In the genomic region with DNA sequence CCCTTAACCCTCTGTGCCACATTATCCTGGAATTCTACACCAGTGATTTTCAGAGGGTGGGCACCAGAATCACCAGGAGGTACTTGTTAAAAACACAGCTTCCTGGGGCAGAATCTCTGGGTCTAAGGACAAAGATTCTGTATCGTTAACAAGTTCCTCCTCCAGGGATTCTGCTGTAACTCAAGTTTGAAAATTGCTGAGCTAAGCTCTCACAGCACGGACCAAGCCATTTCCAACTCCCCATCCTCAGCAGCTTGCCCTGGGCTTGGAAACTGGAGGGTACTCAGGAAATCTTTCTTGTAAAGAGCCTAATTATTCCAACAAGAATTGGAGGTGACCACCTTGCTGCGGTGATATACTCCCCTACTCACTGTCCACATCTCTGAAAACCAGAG, we compare ENCODE assay signal across 15 cellular contexts. TPM values are rescaled to one million over a fixed set of nuclear protein-coding genes. Genes with fewer than 3 reads are reported as not detected.
A peak's percentile ranks its signal among the peaks of the same experiment; 100 is the strongest.
DNase-seq lines count a peak whose midpoint lies in the region; ATAC-seq, FAIRE-seq and TF ChIP-seq lines count a peak whose summit lies in the region.
"Had no signal": no experiment of that assay in that cellular context is flagged by ENCODE, and none has a peak within 500 bp of the region (broad histone marks: within the 10 kb centered on the region; RNA-seq: fewer than 3 reads in every experiment).

No MANE protein-coding gene starts in this region.

- no peak overlapping the region for H3K27ac ChIP-seq in HepG2 (ENCODE audit: extremely low read length, insufficient read depth, low read length)
- H3K27ac ChIP-seq in right lobe of liver, result no peak overlapping the region
- no peak overlapping the region for H3K27ac ChIP-seq in K562 (ENCODE audit: extremely low read depth, low read depth, low read length)
- peak overlapping the region; percentile 5 for H3K27ac ChIP-seq in osteoblast (ENCODE audit: low read depth, low read length)
- no peak overlapping the region for H3K27ac ChIP-seq in effector memory CD4-positive, alpha-beta T cell (ENCODE audit: insufficient read depth, low read length, poor library complexity, severe bottlenecking)
- H3K27ac ChIP-seq: 22Rv1, BLaER1 had no signal

- no peak for ATAC-seq in HepG2
- ATAC-seq in right lobe of liver, result no peak
- no peak for ATAC-seq in K562
- no peak for ATAC-seq in left ventricle myocardium superior
- ATAC-seq in GM18505 (IDR thresholded peaks at IDR 0.05; ENCODE audit: unreplicated experiment), result no peak

- intact Hi-C loops in HepG2 (cut with micrococcal nuclease; ENCODE audit: unreplicated experiment) (no loop called here), right lobe of liver (cut with DNase I) (no loop called here), K562 (cut with micrococcal nuclease) (no loop called here), left ventricle myocardium superior (cut with micrococcal nuclease) (no loop called here)

- no TSS peak for BruUV-seq in HepG2 (replicated peaks; lab: Mats Ljungman, UMichigan)
- no TSS peak for BruUV-seq in K562 (replicated peaks; lab: Mats Ljungman, UMichigan)

- H3K27me3 ChIP-seq in HepG2 (ENCODE audit: control insufficient read depth in 1 of 2, insufficient read depth in 2 of 2, low read length in 2 of 2), result no peaks in the 10 kb centered on the region
- no peaks in the 10 kb centered on the region for H3K27me3 ChIP-seq in right lobe of liver
- peaks cover 30 to 68% of the 10 kb centered on the region in 2 experiments; a peak in 4 of 5 replicates for H3K27me3 ChIP-seq in K562 (ENCODE audit: control insufficient read depth in 2 of 2, insufficient read depth in 2 of 2, low read length in 2 of 2)
- H3K27me3 ChIP-seq in osteoblast (ENCODE audit: insufficient read depth, low read length), result no peaks in the 10 kb centered on the region
- H3K27me3 ChIP-seq in effector memory CD4-positive, alpha-beta T cell (replicated peaks; ENCODE audit: control insufficient read depth, insufficient read depth, low read length, poor library complexity, severe bottlenecking), result no peaks in the 10 kb centered on the region
- H3K27me3 ChIP-seq: BLaER1 had no signal

- POLR2A ChIA-PET in HepG2 (lab: Yijun Ruan, JAX), result no interaction called here
- POLR2A ChIA-PET in K562 (lab: Yijun Ruan, JAX), result interaction anchor here (0.6 kb wide), 2 partner anchors 19 to 122 kb away, joined by 3 read pairs; no protein-coding TSS in a partner anchor

- TF ChIP-seq RAD21 in HepG2 (CRISPR knock-in tag; IDR thresholded peaks at IDR 0.05) (no peak), K562 (CRISPR knock-in tag; conservative IDR thresholded peaks at IDR 0.05 in 1 of 2, IDR thresholded peaks at IDR 0.05 in 1 of 2) (no peak)

- H3K9me1 ChIP-seq in K562 (ENCODE audit: control insufficient read depth, insufficient read depth, low read length), result no peaks in the 10 kb centered on the region

- H3K9me3 ChIP-seq in HepG2 (ENCODE audit: low read length), result no peaks in the 10 kb centered on the region
- H3K9me3 ChIP-seq in right lobe of liver, result no peaks in the 10 kb centered on the region
- no peaks in the 10 kb centered on the region for H3K9me3 ChIP-seq in K562 (replicated peaks; ENCODE audit: control insufficient read depth, insufficient read depth, low read depth, low read length)
- H3K9me3 ChIP-seq in osteoblast (ENCODE audit: low read depth, low read length), result no peaks in the 10 kb centered on the region
- no peaks in the 10 kb centered on the region for H3K9me3 ChIP-seq in effector memory CD4-positive, alpha-beta T cell (ENCODE audit: control insufficient read depth, low read length)
- H3K9me3 ChIP-seq: BLaER1, HAP-1 had no signal

- H2AFZ ChIP-seq in HepG2 (ENCODE audit: low read length), result no peak overlapping the region
- H2AFZ ChIP-seq in K562 (ENCODE audit: low read depth, low read length), result no peak overlapping the region
- no peak overlapping the region for H2AFZ ChIP-seq in osteoblast (ENCODE audit: low read length)

- TF ChIP-seq EP300 in HepG2 (IDR thresholded peaks at IDR 0.05; ENCODE audit: low read depth in 2 of 2, low read length in 2 of 2) (no peak), HepG2 (CRISPR knock-in tag; IDR thresholded peaks at IDR 0.05; ENCODE audit: borderline replicate concordance) (no peak), K562 (IDR thresholded peaks at IDR 0.05; ENCODE audit: low read length) (no peak)

- no peaks in the 10 kb centered on the region for H3K79me2 ChIP-seq in HepG2 (ENCODE audit: insufficient read depth, low read length)
- H3K79me2 ChIP-seq in K562 (ENCODE audit: control insufficient read depth, insufficient read depth, low read length), result no peaks in the 10 kb centered on the region
- no peaks in the 10 kb centered on the region for H3K79me2 ChIP-seq in osteoblast (ENCODE audit: insufficient read depth, low read length)

- in situ Hi-C loops in HepG2 (cut with HindIII; ENCODE audit: extremely low pct_ligation_motif_present, low pct_unique_long_range_greater_than_20kb) (no loop called here), K562 (cut with MboI) (no loop called here)

- CTCF ChIA-PET in HepG2 (lab: Yijun Ruan, JAX; ENCODE audit: low intra/inter-chr PET ratio, low total read pairs) (no interaction called here), K562 (lab: Yijun Ruan, JAX; ENCODE audit: low intra/inter-chr PET ratio) (no interaction called here)

- no peak for TF ChIP-seq CTCF in HepG2 (CRISPR knock-in tag; IDR thresholded peaks at IDR 0.05)
- no peak for TF ChIP-seq CTCF in right lobe of liver (IDR thresholded peaks at IDR 0.05)
- no peak for TF ChIP-seq CTCF in K562 (IDR thresholded peaks at IDR 0.05 in 2 of 3, conservative IDR thresholded peaks at IDR 0.05 in 1 of 3; ENCODE audit: insufficient read depth in 2 of 3, low read depth in 1 of 3, low read length in 3 of 3)
- TF ChIP-seq CTCF in osteoblast (IDR thresholded peaks at IDR 0.05; ENCODE audit: extremely low read depth, low read depth, low read length), result no peak

- H3K9ac ChIP-seq in HepG2 (ENCODE audit: insufficient read depth, low read depth, low read length), result no peak overlapping the region
- no peak overlapping the region for H3K9ac ChIP-seq in K562 (ENCODE audit: insufficient read depth in 1 of 2, low read depth in 2 of 2, low read length in 2 of 2)
- H3K9ac ChIP-seq: BLaER1 had no signal

- no peak for DNase-seq in HepG2 (ENCODE audit: low spot score)
- no peak for DNase-seq in right lobe of liver
- no peak for DNase-seq in K562 (ENCODE audit: extremely low read depth in 1 of 4, low spot score in 3 of 4)
- DNase-seq in osteoblast (ENCODE audit: insufficient read length, low spot score, missing footprints), result no peak
- no peak for DNase-seq in left ventricle myocardium superior
- DNase-seq in iPS-NIHi11 (ENCODE audit: low spot score), result no peak
- DNase-seq in effector memory CD4-positive, alpha-beta T cell, result no peak
- DNase-seq: CD4-positive, alpha-beta memory T cell; DMS79 treated with DMSO at 0.1 percent for 48 hours; GF-D8 had no signal

- 100% methylated on average over 2 of the region's 3 CpGs for WGBS in HepG2 (ENCODE audit: low lambda C conversion rate)
- WGBS in right lobe of liver (ENCODE audit: insufficient coverage, low coverage, low lambda C conversion rate, missing lambda C conversion rate), result 94% methylated on average over 2 of the region's 3 CpGs
- WGBS in K562 (ENCODE audit: insufficient coverage, low coverage, missing lambda C conversion rate), result 2% methylated on average over 3 of the region's 3 CpGs

- H3K4me3 ChIP-seq in HepG2 (replicated peaks in 1 of 3; ENCODE audit: insufficient read depth in 1 of 3, low read depth in 2 of 3, low read length in 3 of 3) (no peak overlapping the region), right lobe of liver (no peak overlapping the region), K562 (no peak overlapping the region), osteoblast (ENCODE audit: insufficient read depth, low read length) (no peak overlapping the region)
- no peak overlapping the region for H3K4me3 ChIP-seq in effector memory CD4-positive, alpha-beta T cell (ENCODE audit: insufficient read depth, low read depth, low read length, poor library complexity, severe bottlenecking)
- H3K4me3 ChIP-seq: BLaER1, HAP-1 had no signal

- FAIRE-seq in HepG2 (lab: Jason Lieb, UNC) (no peak), K562 (lab: Jason Lieb, UNC) (no peak)
- FAIRE-seq: GM19239 had no signal

- H3K4me2 ChIP-seq in HepG2 (ENCODE audit: low read depth, low read length) (no peak overlapping the region), K562 (ENCODE audit: insufficient read depth, low read length) (no peak overlapping the region), osteoblast (ENCODE audit: insufficient read depth, low read length) (no peak overlapping the region)
- H3K4me2 ChIP-seq: BLaER1 had no signal

- H3K36me3 ChIP-seq in HepG2 (replicated peaks in 1 of 2; ENCODE audit: control insufficient read depth in 1 of 2, insufficient read depth in 2 of 2, low read length in 2 of 2) (no peaks in the 10 kb centered on the region), right lobe of liver (peaks cover 0 to 7% (median 3%) of the 10 kb centered on the region in 4 donors), K562 (ENCODE audit: control insufficient read depth, insufficient read depth, low read length) (no peaks in the 10 kb centered on the region), osteoblast (ENCODE audit: insufficient read depth, low read length) (peaks cover 14% of the 10 kb centered on the region)
- H3K36me3 ChIP-seq in effector memory CD4-positive, alpha-beta T cell (ENCODE audit: control insufficient read depth, insufficient read depth, low read length), result peaks cover 42% of the 10 kb centered on the region
- H3K36me3 ChIP-seq: HAP-1 had no signal

- H4K20me1 ChIP-seq in HepG2 (ENCODE audit: insufficient read depth, low read length) (no peaks in the 10 kb centered on the region), K562 (replicated peaks; ENCODE audit: control insufficient read depth, insufficient read depth, low read length) (0 out of 2 replicates have a peak, but pooled peaks cover 7% of the 10 kb centered on the region), osteoblast (ENCODE audit: insufficient read depth, low read length) (no peaks in the 10 kb centered on the region)
- H4K20me1 ChIP-seq: BLaER1 had no signal

- no peaks in the 10 kb centered on the region for H3K4me1 ChIP-seq in HepG2 (ENCODE audit: insufficient read depth, low read length)
- peaks cover 0 to 17% (median 8%) of the 10 kb centered on the region in 4 donors for H3K4me1 ChIP-seq in right lobe of liver
- no peaks in the 10 kb centered on the region; a peak in 1 of 5 replicates for H3K4me1 ChIP-seq in K562 (replicated peaks in 1 of 2; ENCODE audit: control insufficient read depth in 2 of 2, insufficient read depth in 2 of 2, low read length in 2 of 2)
- H3K4me1 ChIP-seq in osteoblast (ENCODE audit: insufficient read depth, low read length), result peaks cover 12% of the 10 kb centered on the region
- H3K4me1 ChIP-seq in effector memory CD4-positive, alpha-beta T cell (ENCODE audit: control insufficient read depth, insufficient read depth, low read length, poor library complexity, severe bottlenecking), result no peaks in the 10 kb centered on the region

- TF ChIP-seq POLR2A in HepG2 (IDR thresholded peaks at IDR 0.05; ENCODE audit: insufficient read depth in 1 of 2, low read depth in 2 of 2, low read length in 2 of 2), result no peak
- no peak for TF ChIP-seq POLR2A in right lobe of liver (IDR thresholded peaks at IDR 0.05)
- no peak for TF ChIP-seq POLR2A in K562 (conservative IDR thresholded peaks at IDR 0.05)
- no peak for TF ChIP-seq POLR2A in GM18505 (IDR thresholded peaks at IDR 0.05; ENCODE audit: borderline replicate concordance, extremely low read depth, insufficient read depth, insufficient read length)

RNA-seq across cellular contexts. Expression of a gene that starts 48.8 kb away (rescaled TPM):
- total RNA-seq in HepG2 (2016; rRNA removed; fragmentation: Illumina TruSeq; extraction: Trizol) (3.9 and 4.1 TPM in 2 replicates), right lobe of liver (10 to 100 TPM in 3 of 6 experiments, 1 to 10 TPM in 3; 6.4 to 13.5 (median 9.8) TPM), K562 (2014; rRNA removed) (2.1 and 3.3 TPM in 2 replicates), K562 (2014; rRNA removed; fragmentation: Illumina TruSeq; extraction: Trizol) (0.91 and 1.4 TPM in 2 replicates), K562 (2015; rRNA removed; fragmentation: Illumina TruSeq; extraction: Trizol) (1.6 and 2.0 TPM in 2 replicates), K562 (2021) (1.2 and 2.1 TPM in 2 replicates), osteoblast (24.2 and 27.5 TPM in 2 replicates), left ventricle myocardium superior (8.9 TPM)
- total RNA-seq in HepG2 (2016; cell fraction: cytosol; rRNA removed; fragmentation: Illumina TruSeq; extraction: Trizol; ENCODE audit: low read depth), result 2.2 and 2.4 TPM in 2 replicates
- total RNA-seq in HepG2 (2016; cell fraction: insoluble cytoplasmic fraction; rRNA removed; fragmentation: Illumina TruSeq; extraction: Trizol), result 4.4 and 6.1 TPM in 2 replicates
- 3.6 and 4.0 TPM in 2 replicates for total RNA-seq in HepG2 (2016; cell fraction: membrane; rRNA removed; fragmentation: Illumina TruSeq; extraction: Trizol)
- 5.2 and 5.6 TPM in 2 replicates for total RNA-seq in HepG2 (2016; cell fraction: nucleus; rRNA removed; fragmentation: Illumina TruSeq; extraction: Trizol)
- polyA plus RNA-seq in HepG2 (2011; rRNA removed) (2.1 and 3.3 TPM in 2 replicates), K562 (2011; rRNA removed) (0.27 and 0.57 TPM in 2 replicates), K562 (2014; fragmentation: Illumina TruSeq; extraction: Trizol) (1.4 and 1.7 TPM in 2 replicates), K562 (2014; fragmentation: Nextera tagmentation; extraction: Ambion mirVana) (under 1 TPM; 0.06 to 0.21 TPM), K562 (2014; rRNA removed) (1.9 and 3.2 TPM in 2 replicates)
- 2.3 and 3.3 TPM in 2 replicates for polyA plus RNA-seq in HepG2 (2011; cell fraction: cytosol; rRNA removed)
- polyA plus RNA-seq in HepG2 (2011; cell fraction: nucleus; rRNA removed), result 4.8 and 6.1 TPM in 2 replicates
- polyA plus RNA-seq in HepG2 (2012), result 1.3 and 1.9 TPM in 2 replicates
- 2.0 and 2.4 TPM in 2 replicates for polyA plus RNA-seq in HepG2 (2016; cell fraction: cytosol; fragmentation: Illumina TruSeq; extraction: Trizol; ENCODE audit: low read depth)
- 2.8 and 3.9 TPM in 2 replicates for polyA plus RNA-seq in HepG2 (2016; cell fraction: insoluble cytoplasmic fraction; fragmentation: Illumina TruSeq; extraction: Trizol; ENCODE audit: low read depth)
- polyA plus RNA-seq in HepG2 (2016; cell fraction: membrane; fragmentation: Illumina TruSeq; extraction: Trizol; ENCODE audit: low read depth), result 3.1 and 3.5 TPM in 2 replicates
- 5.0 and 6.3 TPM in 2 replicates for polyA plus RNA-seq in HepG2 (2016; cell fraction: nucleus; fragmentation: Illumina TruSeq; extraction: Trizol; ENCODE audit: insufficient read depth, low read depth)
- polyA minus RNA-seq in HepG2 (2011; rRNA and poly(A)+ RNA removed; ENCODE audit: low replicate concordance), result 5.4 and 25.9 TPM in 2 replicates
- polyA minus RNA-seq in HepG2 (2011; cell fraction: cytosol; rRNA and poly(A)+ RNA removed), result 2.5 and 2.6 TPM in 2 replicates
- polyA minus RNA-seq in HepG2 (2011; cell fraction: nucleus; rRNA and poly(A)+ RNA removed), result 1.5 and 3.6 TPM in 2 replicates
- total RNA-seq in K562 (2011; cell fraction: chromatin; rRNA removed; ENCODE audit: low replicate concordance), result 0.67 and 1.3 TPM in 2 replicates
- 0.66 and 1.2 TPM in 2 replicates for total RNA-seq in K562 (2011; cell fraction: nucleolus; rRNA removed)
- 0.59 TPM in 1 of 2 replicates, not detected in the other for total RNA-seq in K562 (2011; cell fraction: nucleoplasm; rRNA removed)
- 0.13 and 0.94 TPM in 2 replicates for polyA plus RNA-seq in K562 (2011; cell fraction: cytosol; rRNA removed)
- 0.45 and 1.5 TPM in 2 replicates for polyA plus RNA-seq in K562 (2011; cell fraction: nucleus; rRNA removed)
- polyA plus RNA-seq in K562 (2012), result 1.3 and 3.3 TPM in 2 replicates
- polyA minus RNA-seq in K562 (2011; rRNA and poly(A)+ RNA removed), result 0.07 and 0.15 TPM in 2 replicates
- polyA minus RNA-seq in K562 (2011; cell fraction: cytosol; rRNA and poly(A)+ RNA removed), result not detected in 2 replicates
- 0.54 and 0.56 TPM in 2 replicates for polyA minus RNA-seq in K562 (2011; cell fraction: nucleus; rRNA and poly(A)+ RNA removed)
